In genomic region chr13:80344032-80344431, GRCh38 we compare ENCODE assay signal across 1 cellular context. TPM values are rescaled to one million over a fixed set of nuclear protein-coding genes. Genes with fewer than 3 reads are reported as not detected.
"Had no signal": no experiment of that assay in that cellular context is flagged by ENCODE, and none has a peak within 500 bp of the region (broad histone marks: within the 10 kb centered on the region; RNA-seq: fewer than 3 reads in every experiment).

No MANE protein-coding gene starts in this region.

RNA-seq across cellular contexts. Expression of gene SPRY2, which starts 3.1 kb away (rescaled TPM):
- total RNA-seq: OCI-LY7 had no signal
